1 cellular context compared by ENCODE assay signal in genomic region chr21:31444061-31444460, GRCh38.
TF ChIP-seq lines count a peak whose summit lies in the region.

No MANE protein-coding gene starts in this region.

TF ChIP-seq in SK-N-SH treated with all-trans-retinoic acid at 6 μM for 48 hours, 23 proteins besides CTCF, POLR2A, EP300 and RAD21 (continued from another document):
- TF ChIP-seq PATZ1 (CRISPR knock-in tag; IDR thresholded peaks at IDR 0.05; ENCODE audit: borderline replicate concordance) (no peak), ZNF565 (CRISPR knock-in tag; conservative IDR thresholded peaks at IDR 0.05; ENCODE audit: low read depth) (no peak)
